1 cellular context compared by ENCODE assay signal in genomic region chr4:42720514-42720913, GRCh38.
TF ChIP-seq lines count a peak whose summit lies in the region.

No MANE protein-coding gene starts in this region.

TF ChIP-seq in GM23338, 12 proteins besides CTCF, POLR2A, EP300 and RAD21 (continued from another document):
- TF ChIP-seq REST (IDR thresholded peaks at IDR 0.05; ENCODE audit: unreplicated experiment) (no peak), ZNF114 (CRISPR knock-in tag; IDR thresholded peaks at IDR 0.05) (no peak), STAT1 (IDR thresholded peaks at IDR 0.05; ENCODE audit: unreplicated experiment) (no peak), POLR2AphosphoS5 (IDR thresholded peaks at IDR 0.05; ENCODE audit: low read depth) (no peak), CREB1 (CRISPR knock-in tag; IDR thresholded peaks at IDR 0.05; ENCODE audit: low read depth) (no peak), EZH2 (IDR thresholded peaks at IDR 0.05; ENCODE audit: low read depth, unreplicated experiment) (no peak)
